8 cellular contexts compared by ENCODE assay signal in genomic region chr1:200738733-200739498, GRCh38. TPM values are rescaled to one million over a fixed set of nuclear protein-coding genes. Genes with fewer than 3 reads are reported as not detected.
DNase-seq lines count a peak whose midpoint lies in the region; ATAC-seq and TF ChIP-seq lines count a peak whose summit lies in the region.

CAMSAP2 (plus strand) TSS chr1:200738893; CDS start chr1:200739828, 935 bp downstream.

- H3K4me1 Mint-ChIP-seq in activated T-cell treated with anti-CD3 and anti-CD28 coated beads, Interleukin-2, amount 50 U/mL, for 4 hours (ENCODE audit: low read depth): peaks cover 30% of the 10 kb centered on the region

- H3K9me3 Mint-ChIP-seq in activated T-cell treated with anti-CD3 and anti-CD28 coated beads, Interleukin-2, amount 50 U/mL, for 4 hours: no peaks in the 10 kb centered on the region

- H3K27ac ChIP-seq in mucosa of rectum (ENCODE audit: low read depth in 2 of 2, low read length in 2 of 2): peak within 1 kb of the TSS; percentile 95

- H3K9ac ChIP-seq in mucosa of rectum (ENCODE audit: low read depth in 1 of 2, low read length in 2 of 2): peak within 1 kb of the TSS; percentile 75 to 89

- H3K36me3 Mint-ChIP-seq in activated T-cell treated with anti-CD3 and anti-CD28 coated beads, Interleukin-2, amount 50 U/mL, for 4 hours (ENCODE audit: insufficient read depth): no peaks in the 10 kb centered on the region

- ATAC-seq in GM19395 (IDR thresholded peaks at IDR 0.05; ENCODE audit: unreplicated experiment): peak; percentile 57
- peak; percentile 73 to 76 for ATAC-seq in activated T-cell treated with anti-CD3 and anti-CD28 coated beads, Interleukin-2, amount 50 U/mL, for 4 hours

- DNase-seq in C1 segment of cervical spinal cord (lab: John Stamatoyannopoulos, UW) (peak; percentile 77 to 99 (median 93)), HS-27A (ENCODE audit: low read depth) (peak; percentile 51), OCI-M1 (lab: John Stamatoyannopoulos, UW) (peak; percentile 84), erythroblast (lab: John Stamatoyannopoulos, UW) (peak; percentile 14 to 24)
- peak; percentile 67 for DNase-seq in activated T-cell treated with anti-CD3 and anti-CD28 coated beads, Interleukin-2, amount 50 U/mL, for 4 hours
- DNase-seq in stimulated activated CD8-positive, alpha-beta memory T cell treated with anti-CD3 and anti-CD28 coated beads, Interleukin-4, amount 100 ng/mL, for 4 hours (ENCODE audit: low read depth in 2 of 2, low spot score in 1 of 2): peak; percentile 17 to 52

- H3K27me3 ChIP-seq in mucosa of rectum (ENCODE audit: control insufficient read depth in 2 of 2, insufficient read depth in 2 of 2, low read length in 2 of 2): no peaks in the 10 kb centered on the region

- H3K9me3 ChIP-seq in mucosa of rectum (ENCODE audit: control insufficient read depth in 2 of 2, low read length in 2 of 2): no peaks in the 10 kb centered on the region

- H3K4me3 Mint-ChIP-seq in activated T-cell treated with anti-CD3 and anti-CD28 coated beads, Interleukin-2, amount 50 U/mL, for 4 hours: peak within 1 kb of the TSS; percentile 91

- H3K36me3 ChIP-seq in mucosa of rectum (ENCODE audit: control insufficient read depth in 2 of 2, insufficient read depth in 2 of 2, low read length in 2 of 2): no peaks in the 10 kb centered on the region

- H3K27me3 Mint-ChIP-seq in activated T-cell treated with anti-CD3 and anti-CD28 coated beads, Interleukin-2, amount 50 U/mL, for 4 hours (ENCODE audit: low read depth): no peaks in the 10 kb centered on the region

- peaks cover 7 to 18% of the 10 kb centered on the region in 2 donors for H3K4me1 ChIP-seq in mucosa of rectum (ENCODE audit: control insufficient read depth in 2 of 2, insufficient read depth in 2 of 2, low read length in 2 of 2)

- H3K4me3 ChIP-seq in mucosa of rectum (ENCODE audit: low read length in 2 of 2): peak within 1 kb of the TSS; percentile 89 to 90

- no peak for TF ChIP-seq POLR2A in erythroblast (IDR thresholded peaks at IDR 0.05; ENCODE audit: low read length)

RNA-seq across cellular contexts. Expression of gene CAMSAP2, which starts in this region (rescaled TPM):
- 1 to 10 TPM; 3.2 to 4.4 (median 3.8) TPM for total RNA-seq in activated T-cell treated with anti-CD3 and anti-CD28 coated beads, Interleukin-2, amount 50 U/mL, for 4 hours

Comparison
In these comparisons a context has a peak if more than half of its experiments do, and no peak if none do; other contexts are left out.
1. Peak in every context shown above with its lines: DNase-seq, ATAC-seq, H3K4me3 ChIP-seq and H3K27ac ChIP-seq.
2. DNase-seq: peak in every context shown above with its lines; median percentile 93 in C1 segment of cervical spinal cord; 84 in OCI-M1; 67 in activated T-cell treated with anti-CD3 and anti-CD28 coated beads, Interleukin-2, amount 50 U/mL, for 4 hours; 51 in HS-27A; 34 in stimulated activated CD8-positive, alpha-beta memory T cell treated with anti-CD3 and anti-CD28 coated beads, Interleukin-4, amount 100 ng/mL, for 4 hours; 19 in erythroblast.